30 cellular contexts compared by ENCODE assay signal in the genomic region with DNA sequence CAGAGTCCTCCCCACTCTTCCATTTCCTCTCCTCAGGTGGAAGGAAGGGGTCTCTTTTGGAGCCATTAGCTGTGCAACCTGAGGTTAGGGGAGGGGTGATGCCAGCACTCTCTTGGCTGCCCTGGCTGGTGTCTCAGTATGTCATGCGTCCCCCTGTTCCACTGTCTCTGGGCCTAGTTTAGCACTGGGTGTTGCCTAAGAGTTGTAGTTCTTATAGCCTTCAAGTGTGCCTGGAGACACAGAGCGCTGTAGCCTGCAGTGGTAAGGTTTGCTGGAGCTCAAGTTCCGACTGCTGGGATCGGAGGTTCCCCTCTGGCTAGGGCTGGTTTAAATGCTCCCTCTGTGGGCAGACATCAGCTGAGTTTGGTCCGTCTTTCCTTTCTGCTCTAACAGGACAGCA. TPM values are rescaled to one million over a fixed set of nuclear protein-coding genes. Genes with fewer than 3 reads are reported as not detected.
"Had no signal": no experiment of that assay in that cellular context is flagged by ENCODE, and none has a peak within 500 bp of the region (broad histone marks: within the 10 kb centered on the region; RNA-seq: fewer than 3 reads in every experiment).

No MANE protein-coding gene starts in this region.

- H3K4me3 ChIP-seq: left lung, lower lobe of right lung, ovary, right atrium auricular region, right lobe of liver, smooth muscle cell, stomach, testis, thyroid gland, upper lobe of right lung had no signal

- H3K4me3 Mint-ChIP-seq: immature natural killer cell, mesothelial cell of epicardium, naive B cell, natural killer cell, nephron progenitor cell had no signal

- H3K36me3 Mint-ChIP-seq: immature natural killer cell, mesothelial cell of epicardium, naive B cell, natural killer cell had no signal

- H3K4me1 Mint-ChIP-seq: immature natural killer cell, mesothelial cell of epicardium, naive B cell, natural killer cell, nephron progenitor cell had no signal

- H3K36me3 ChIP-seq: left lung, lower lobe of right lung, ovary, right atrium auricular region, right lobe of liver, stomach, thyroid gland, upper lobe of right lung had no signal

- H3K9me3 ChIP-seq: left lung, lower lobe of right lung, ovary, right atrium auricular region, right lobe of liver, stomach, testis, thyroid gland, upper lobe of right lung had no signal

- H3K9me3 Mint-ChIP-seq: mesothelial cell of epicardium, naive B cell, natural killer cell, nephron progenitor cell had no signal

- H3K27ac ChIP-seq: left lung, lower lobe of right lung, ovary, right atrium auricular region, right lobe of liver, stomach, testis, thyroid gland, upper lobe of right lung had no signal

- H3K27me3 Mint-ChIP-seq: progenitor cell of endocrine pancreas had no signal

- H3K27me3 ChIP-seq: left lung, ovary, right atrium auricular region, right lobe of liver, testis, thyroid gland, upper lobe of right lung had no signal

- DNase-seq: hypothalamus; immature natural killer cell; kidney; left colon; left lung; lower lobe of right lung; mammary epithelial cell; mesendoderm; naive B cell; natural killer cell; nephron progenitor cell; ovary; right lobe of liver; stimulated activated CD4-positive, alpha-beta T cell treated with anti-CD3 and anti-CD28 coated beads, Interleukin-1b, Interleukin-23, amount 100 ng/mL, for 48 hours; stimulated activated CD4-positive, alpha-beta T cell treated with anti-CD3 and anti-CD28 coated beads, Interleukin-4, amount 100 ng/mL, for 1 hour; stimulated activated naive CD4-positive, alpha-beta T cell; stomach; testis; thyroid gland; trophoblast cell; upper lobe of right lung had no signal

- H3K4me2 ChIP-seq: smooth muscle cell had no signal

- H3K27ac Mint-ChIP-seq: immature natural killer cell, mesothelial cell of epicardium, naive B cell, natural killer cell, nephron progenitor cell, progenitor cell of endocrine pancreas had no signal

- ATAC-seq: left colon, left lung, lower lobe of right lung, natural killer cell, right lobe of liver, upper lobe of right lung had no signal

- H3K4me1 ChIP-seq: left lung, lower lobe of right lung, right atrium auricular region, right lobe of liver, stomach, testis, thyroid gland, upper lobe of right lung had no signal

RNA-seq across cellular contexts. Expression of gene OR10D3, which starts 20.9 kb away (rescaled TPM):
- total RNA-seq: kidney, left colon, left lung, liver, lower lobe of right lung, mammary epithelial cell, mesothelial cell of epicardium, mononuclear cell, natural killer cell, omental fat pad, ovary, progenitor cell of endocrine pancreas, pulmonary artery endothelial cell, renal cortical epithelial cell, right atrium auricular region, right lobe of liver, smooth muscle cell, stomach, thyroid gland, upper lobe of right lung had no signal
- polyA plus RNA-seq: immature natural killer cell, liver, mammary epithelial cell, ovary, smooth muscle cell, stomach had no signal

RNA-seq across cellular contexts. Expression of gene OR8G1, which starts 36.9 kb away (rescaled TPM):
- total RNA-seq: kidney, left colon, left lung, liver, lower lobe of right lung, mammary epithelial cell, mesothelial cell of epicardium, natural killer cell, omental fat pad, ovary, progenitor cell of endocrine pancreas, pulmonary artery endothelial cell, renal cortical epithelial cell, right atrium auricular region, right lobe of liver, smooth muscle cell, stomach, thyroid gland, upper lobe of right lung had no signal
- polyA plus RNA-seq: immature natural killer cell, liver, mammary epithelial cell, ovary, smooth muscle cell, stomach had no signal

RNA-seq across cellular contexts. Expression of gene OR8G5, which starts 52.2 kb away (rescaled TPM):
- total RNA-seq: kidney, left colon, left lung, liver, mammary epithelial cell, mesothelial cell of epicardium, mononuclear cell, natural killer cell, omental fat pad, ovary, progenitor cell of endocrine pancreas, pulmonary artery endothelial cell, renal cortical epithelial cell, right atrium auricular region, right lobe of liver, smooth muscle cell, stomach, thyroid gland had no signal
- polyA plus RNA-seq: immature natural killer cell, liver, mammary epithelial cell, ovary, smooth muscle cell, stomach had no signal
